ENCODE assay signal across 1 cellular context in the genomic region with DNA sequence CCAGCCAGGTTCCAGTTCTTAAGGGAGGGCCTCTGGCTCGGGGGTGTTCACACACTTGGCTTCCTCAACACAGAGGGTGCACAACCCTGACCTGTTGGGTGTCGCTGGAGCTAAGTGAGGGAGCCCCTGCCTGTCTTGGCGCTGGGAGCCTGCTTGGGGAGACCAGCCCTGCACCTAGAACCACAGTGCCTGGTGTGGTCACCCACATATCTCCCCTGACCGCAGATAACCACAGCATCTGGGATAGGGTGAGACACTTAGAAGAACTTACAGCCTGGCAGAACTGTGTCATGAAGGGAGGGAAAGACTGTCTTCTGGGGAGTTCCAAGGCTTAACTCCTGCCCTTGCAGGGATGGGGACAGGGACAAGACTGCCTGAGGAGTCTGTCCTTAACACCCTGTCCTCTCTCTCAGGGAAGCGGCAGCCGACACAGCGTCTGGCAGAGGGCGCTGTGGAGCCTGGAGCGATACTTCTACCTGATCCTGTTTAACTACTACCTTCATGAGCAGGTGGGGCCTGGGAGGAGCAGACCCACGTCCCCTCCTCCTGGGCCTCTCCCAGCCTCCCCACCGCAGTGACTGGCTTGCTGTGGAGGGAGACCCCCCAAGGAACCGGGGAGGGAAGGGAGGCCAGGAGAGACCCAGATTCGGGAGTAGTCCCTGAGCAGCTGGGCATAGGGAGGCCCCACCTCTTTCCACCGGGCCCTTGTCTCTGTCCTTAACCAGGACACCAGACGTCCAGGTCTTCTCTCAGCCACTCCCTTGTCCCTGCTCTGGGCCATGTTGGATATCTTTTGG.
TF ChIP-seq lines count a peak whose summit lies in the region.

No MANE protein-coding gene starts in this region.

TF ChIP-seq in IMR-90, 13 proteins besides CTCF, POLR2A, EP300 and RAD21 (continued from another document):
- TF ChIP-seq MXI1 (IDR thresholded peaks at IDR 0.05; ENCODE audit: borderline replicate concordance, low read depth, low read length) (no peak), RCOR1 (IDR thresholded peaks at IDR 0.05; ENCODE audit: insufficient replicate concordance, low read length) (no peak)
